1 cellular context compared by ENCODE assay signal in genomic region chr11:12200359-12201015, GRCh38.
TF ChIP-seq lines count a peak whose summit lies in the region.

No MANE protein-coding gene starts in this region.

TF ChIP-seq in liver, 16 proteins besides CTCF, POLR2A, EP300 and RAD21 (continued from another document):
- TF ChIP-seq SP1 (IDR thresholded peaks at IDR 0.05) (no peak), HNF4G (IDR thresholded peaks at IDR 0.05) (no peak), JUND (IDR thresholded peaks at IDR 0.05) (no peak), FOXA2 (IDR thresholded peaks at IDR 0.05) (no peak), ZBTB33 (IDR thresholded peaks at IDR 0.05) (no peak)
TF ChIP-seq in liver: peak in this region for 0.
